ENCODE assay signal across 6 cellular contexts in the genomic region with DNA sequence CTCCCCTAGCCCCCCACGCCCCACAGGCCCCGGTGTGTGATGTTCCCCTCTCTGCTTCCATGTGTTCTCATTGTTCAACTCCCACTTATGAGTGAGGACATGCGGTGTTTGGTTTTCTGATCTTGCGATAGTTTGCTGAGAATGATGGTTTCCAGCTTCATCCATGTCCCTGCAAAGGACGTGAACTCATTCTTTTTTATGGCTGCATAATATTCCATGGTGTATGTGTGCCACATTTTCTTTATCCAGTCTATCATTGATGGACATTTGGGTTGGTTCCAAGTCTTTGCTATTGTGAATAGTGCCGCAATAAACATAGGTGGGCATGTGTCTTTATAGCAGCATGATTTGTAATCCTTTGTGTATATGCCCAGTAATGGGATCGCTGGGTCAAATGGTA. TPM values are rescaled to one million over a fixed set of nuclear protein-coding genes. Genes with fewer than 3 reads are reported as not detected.
"Had no signal": no experiment of that assay in that cellular context is flagged by ENCODE, and none has a peak within 500 bp of the region (broad histone marks: within the 10 kb centered on the region; RNA-seq: fewer than 3 reads in every experiment).

No MANE protein-coding gene starts in this region.

RNA-seq across cellular contexts. Expression of a gene that starts 47.6 kb away (rescaled TPM):
- total RNA-seq: naive thymus-derived CD8-positive, alpha-beta T cell; natural killer cell; natural killer cell treated with Interleukin-12 subunit alpha and Interleukin-12 subunit beta and Interleukin-15 and Interleukin-18, amount 100 ng/mL, for 72 hours; pulmonary artery endothelial cell; spleen had no signal
- polyA plus RNA-seq: naive thymus-derived CD8-positive, alpha-beta T cell; smooth muscle cell; spleen had no signal
